ENCODE assay signal across 10 cellular contexts in the genomic region with DNA sequence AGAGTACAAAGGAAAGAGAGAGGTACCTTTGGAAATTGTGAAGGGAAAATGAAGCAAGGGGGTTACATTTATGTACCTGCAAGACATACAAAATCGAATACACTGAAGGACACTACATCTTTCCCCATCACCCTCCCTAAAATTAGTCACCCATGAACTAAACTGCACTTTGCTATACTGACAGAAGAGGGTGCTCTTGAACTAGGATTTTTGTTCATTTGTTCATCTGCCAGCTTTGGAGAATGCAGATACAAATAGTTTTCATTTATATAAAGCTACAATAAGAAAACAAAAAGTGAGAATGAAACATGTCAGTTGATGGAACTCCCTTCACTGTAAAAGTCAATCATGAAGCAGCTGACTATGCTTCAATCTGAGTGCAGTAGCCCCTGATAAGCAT.
DNase-seq lines count a peak whose midpoint lies in the region; ATAC-seq and TF ChIP-seq lines count a peak whose summit lies in the region.
"Had no signal": no experiment of that assay in that cellular context is flagged by ENCODE, and none has a peak within 500 bp of the region (broad histone marks: within the 10 kb centered on the region; RNA-seq: fewer than 3 reads in every experiment).

No MANE protein-coding gene starts in this region.

- DNase-seq in AML-193 (lab: John Stamatoyannopoulos, UW) (peak; percentile 82 to 83), GM19240 (ENCODE audit: insufficient read length, low spot score) (peak; percentile 12), fibroblast of mammary gland (ENCODE audit: low read depth) (peak; percentile 75), kidney glomerular epithelial cell (lab: John Stamatoyannopoulos, UW) (no peak), NCI-H2081 (lab: John Stamatoyannopoulos, UW) (no peak)
- DNase-seq in stimulated activated CD4-positive, alpha-beta T cell treated with anti-CD3 and anti-CD28 coated beads, Interleukin-15, amount 100 ng/mL, for 24 hours, result no peak
- DNase-seq: midbrain had no signal

- H3K9ac ChIP-seq in OCI-LY1 (ENCODE audit: low read length), result no peak overlapping the region

- H3K4me1 ChIP-seq in OCI-LY1 (ENCODE audit: insufficient read depth, low read length, severe bottlenecking), result no peaks in the 10 kb centered on the region

- no peaks in the 10 kb centered on the region for H3K9me2 ChIP-seq in OCI-LY1 (ENCODE audit: low read depth, low read length)

- ATAC-seq in GM21825 (IDR thresholded peaks at IDR 0.05; ENCODE audit: unreplicated experiment), result no peak

- H3K27ac ChIP-seq in OCI-LY1 (ENCODE audit: low read depth, low read length, poor library complexity, severe bottlenecking), result no peak overlapping the region
- H3K27ac ChIP-seq: HL-60 had no signal

- H3K79me2 ChIP-seq in OCI-LY1 (ENCODE audit: insufficient read depth, low read length), result 0 out of 2 replicates have a peak, but pooled peaks cover 3% of the 10 kb centered on the region

- no peak overlapping the region for H2AFZ ChIP-seq in OCI-LY1 (ENCODE audit: low read length)

- H3K36me3 ChIP-seq in OCI-LY1 (ENCODE audit: insufficient read depth, low read length), result peaks cover 24% of the 10 kb centered on the region; the same call in 1 of the 2 replicates

- no peaks in the 10 kb centered on the region for H3F3A ChIP-seq in OCI-LY1 (ENCODE audit: insufficient read depth, low read length)

- TF ChIP-seq CTCF in OCI-LY1 (IDR thresholded peaks at IDR 0.05; ENCODE audit: low read length) (peak; percentile 93), fibroblast of mammary gland (conservative IDR thresholded peaks at IDR 0.05; ENCODE audit: control insufficient read depth, insufficient read depth, low read depth, low read length) (peak; percentile 78)

- H4K20me1 ChIP-seq in OCI-LY1 (ENCODE audit: insufficient read depth, low read length), result no peaks in the 10 kb centered on the region

- H3K4me2 ChIP-seq in OCI-LY1 (ENCODE audit: low read length), result no peak overlapping the region

- H3K9me3 ChIP-seq in OCI-LY1 (ENCODE audit: low read length), result no peaks in the 10 kb centered on the region

- no peaks in the 10 kb centered on the region for H3K27me3 ChIP-seq in OCI-LY1 (ENCODE audit: insufficient read depth, low read length)

- H3K4me3 ChIP-seq in OCI-LY1 (ENCODE audit: low read depth, low read length, poor library complexity, severe bottlenecking) (no peak overlapping the region), fibroblast of mammary gland (ENCODE audit: control insufficient read depth, low read depth, low read length) (no peak overlapping the region)

Comparison
In these comparisons a context has a peak if more than half of its experiments do, and no peak if none do; other contexts are left out.
1. DNase-seq: peak in AML-193 (2 of 2), GM19240 (single experiment) and fibroblast of mammary gland (single experiment); none in stimulated activated CD4-positive, alpha-beta T cell treated with anti-CD3 and anti-CD28 coated beads, Interleukin-15, amount 100 ng/mL, for 24 hours (single experiment), kidney glomerular epithelial cell (single experiment) and NCI-H2081 (0 of 2).